In genomic region chr2:10486601-10487079, GRCh38 we compare ENCODE assay signal across 13 cellular contexts. TPM values are rescaled to one million over a fixed set of nuclear protein-coding genes. Genes with fewer than 3 reads are reported as not detected.
DNase-seq lines count a peak whose midpoint lies in the region; ATAC-seq and TF ChIP-seq lines count a peak whose summit lies in the region.
"Had no signal": no experiment of that assay in that cellular context is flagged by ENCODE, and none has a peak within 500 bp of the region (broad histone marks: within the 10 kb centered on the region; RNA-seq: fewer than 3 reads in every experiment).

No MANE protein-coding gene starts in this region.

- ATAC-seq in Right ventricle myocardium superior (ENCODE audit: poor library complexity) (no peak), HG03175 (IDR thresholded peaks at IDR 0.05; ENCODE audit: unreplicated experiment) (no peak)

- peak overlapping the region; percentile 32 for H3K27ac ChIP-seq in hepatocyte

- no peak for TF ChIP-seq CTCF in hepatocyte (IDR thresholded peaks at IDR 0.05; ENCODE audit: poor library complexity)

- H3K4me2 ChIP-seq in hepatocyte = no peak overlapping the region
- H3K4me2 ChIP-seq: smooth muscle cell had no signal

- no peaks in the 10 kb centered on the region for H4K20me1 ChIP-seq in hepatocyte (ENCODE audit: insufficient read depth, poor library complexity, severe bottlenecking)

- 81% methylated on average over 5 of the region's 5 CpGs for WGBS in hepatocyte (ENCODE audit: low lambda C conversion rate, missing lambda C conversion rate)

- H3K4me3 ChIP-seq in hepatocyte (no peak overlapping the region), MG63 (no peak overlapping the region)
- H3K4me3 ChIP-seq: smooth muscle cell had no signal

- H3K9me3 ChIP-seq in hepatocyte (ENCODE audit: low read depth) (no peaks in the 10 kb centered on the region), MG63 (no peaks in the 10 kb centered on the region)

- DNase-seq in cardiac septum (ENCODE audit: low spot score) (peak; percentile 29), Right ventricle myocardium superior (no peak), NCI-H526 (lab: John Stamatoyannopoulos, UW) (peak; percentile 83 to 88), hepatocyte (ENCODE audit: low spot score) (no peak), amniotic stem cell (lab: John Stamatoyannopoulos, UW) (no peak), MG63 (no peak)
- DNase-seq in activated CD4-positive, alpha-beta T cell treated with anti-CD3 and anti-CD28 coated beads for 1 hour = no peak
- DNase-seq: activated naive CD8-positive, alpha-beta T cell treated with anti-CD3 and anti-CD28 coated beads, Interleukin-2, amount 50 U/mL, for 24 hours; central memory CD4-positive, alpha-beta T cell; DND-41; occipital lobe had no signal

- intact Hi-C loops in cardiac septum (cut with DNase I) = no loop called here
- intact Hi-C loops in Right ventricle myocardium superior (cut with DNase I) = no loop called here

- H3K4me1 ChIP-seq in hepatocyte (ENCODE audit: insufficient read depth) = peaks cover 22% of the 10 kb centered on the region

- no peaks in the 10 kb centered on the region for H3K27me3 ChIP-seq in hepatocyte
- no peaks in the 10 kb centered on the region; the same call in 1 of the 2 replicates for H3K27me3 ChIP-seq in MG63

- H3K9me2 ChIP-seq in hepatocyte (replicated peaks; ENCODE audit: insufficient read depth) = no peaks in the 10 kb centered on the region

- H3K36me3 ChIP-seq in hepatocyte (replicated peaks; ENCODE audit: insufficient read depth, low read depth) (no peaks in the 10 kb centered on the region), MG63 (no peaks in the 10 kb centered on the region)

- H3K79me2 ChIP-seq in hepatocyte = no peaks in the 10 kb centered on the region

- H2AFZ ChIP-seq in hepatocyte = no peak overlapping the region

RNA-seq across cellular contexts. Expression of gene ODC1, which starts 38.5 kb away (rescaled TPM):
- total RNA-seq in cardiac septum (58.0 TPM), Right ventricle myocardium superior (33.2 TPM), hepatocyte (140 and 165 TPM in 2 replicates)
- 92.0 and 92.8 TPM in 2 replicates for polyA plus RNA-seq in hepatocyte
- 471 and 646 TPM in 2 replicates for total RNA-seq in MG63 (2014; rRNA removed; shearing (Covaris generic); ENCODE audit: low replicate concordance)

Comparison
In these comparisons a context has a peak if more than half of its experiments do, and no peak if none do; other contexts are left out.
1. DNase-seq: peak in cardiac septum (single experiment) and NCI-H526 (2 of 2); none in Right ventricle myocardium superior (single experiment), hepatocyte (single experiment), amniotic stem cell (single experiment), MG63 (single experiment) and activated CD4-positive, alpha-beta T cell treated with anti-CD3 and anti-CD28 coated beads for 1 hour (single experiment).